8 cellular contexts compared by ENCODE assay signal in genomic region chr4:143512978-143513313, GRCh38.
DNase-seq lines count a peak whose midpoint lies in the region; ATAC-seq lines count a peak whose summit lies in the region.

No MANE protein-coding gene starts in this region.

- peaks cover 5% of the 10 kb centered on the region for H3K4me1 ChIP-seq in iPS-15b (ENCODE audit: control insufficient read depth, insufficient read depth, low read length)

- H3K4me3 Mint-ChIP-seq in activated T-cell treated with anti-CD3 and anti-CD28 coated beads, Interleukin-2, amount 50 U/mL, for 24 hours, result peak overlapping the region; percentile 95
- H3K4me3 Mint-ChIP-seq in activated naive CD4-positive, alpha-beta T cell treated with anti-CD3 and anti-CD28 coated beads, Interleukin-2, amount 10 ng/mL, durations not matched to agents 7 days and 5 days, result peak overlapping the region; percentile 82
- peak overlapping the region; percentile 95 to 98 for H3K4me3 Mint-ChIP-seq in stimulated activated naive CD8-positive, alpha-beta T cell treated with anti-CD3 and anti-CD28 coated beads, Interleukin-15, amount 100 ng/mL, for 72 hours

- no peak for DNase-seq in activated T-cell treated with anti-CD3 and anti-CD28 coated beads, Interleukin-2, amount 50 U/mL, for 24 hours
- DNase-seq in activated T-cell treated with anti-CD3 and anti-CD28 coated beads for 4 hours, result no peak
- no peak for DNase-seq in activated naive CD4-positive, alpha-beta T cell treated with anti-CD3 and anti-CD28 coated beads, Interleukin-2, amount 10 ng/mL, durations not matched to agents 7 days and 5 days
- DNase-seq in stimulated activated naive CD8-positive, alpha-beta T cell treated with anti-CD3 and anti-CD28 coated beads, Interleukin-15, amount 100 ng/mL, for 72 hours, result no peak
- no peak for DNase-seq in NCI-H226
- no peak for DNase-seq in stimulated activated CD8-positive, alpha-beta memory T cell treated with anti-CD3 and anti-CD28 coated beads, Interleukin-4, amount 100 ng/mL, for 48 hours

- peak overlapping the region; percentile 74 for H3K4me3 ChIP-seq in iPS-15b (ENCODE audit: low read depth, low read length)

- peak overlapping the region; percentile 98 for H3K27ac Mint-ChIP-seq in activated T-cell treated with anti-CD3 and anti-CD28 coated beads, Interleukin-2, amount 50 U/mL, for 24 hours
- H3K27ac Mint-ChIP-seq in activated naive CD4-positive, alpha-beta T cell treated with anti-CD3 and anti-CD28 coated beads, Interleukin-2, amount 10 ng/mL, durations not matched to agents 7 days and 5 days, result peak overlapping the region; percentile 99
- peak overlapping the region; percentile 97 to 99 for H3K27ac Mint-ChIP-seq in stimulated activated naive CD8-positive, alpha-beta T cell treated with anti-CD3 and anti-CD28 coated beads, Interleukin-15, amount 100 ng/mL, for 72 hours

- CTCF ChIA-PET in activated naive CD4-positive, alpha-beta T cell treated with anti-CD3 and anti-CD28 coated beads, Interleukin-2, amount 10 ng/mL, durations not matched to agents 7 days and 5 days (lab: Charles Lee), result interaction anchor here (1.0 kb wide), 1 partner anchor 46 kb away, joined by 3 read pairs; no protein-coding TSS in a partner anchor

- peak; percentile 43 for ATAC-seq in HG03342 (IDR thresholded peaks at IDR 0.05; ENCODE audit: unreplicated experiment)
- ATAC-seq in stimulated activated naive CD8-positive, alpha-beta T cell treated with anti-CD3 and anti-CD28 coated beads, Interleukin-15, amount 100 ng/mL, for 72 hours, result peak; percentile 62

- H3K4me1 Mint-ChIP-seq in activated T-cell treated with anti-CD3 and anti-CD28 coated beads, Interleukin-2, amount 50 U/mL, for 24 hours (ENCODE audit: low read depth), result peaks cover 27% of the 10 kb centered on the region
- H3K4me1 Mint-ChIP-seq in activated naive CD4-positive, alpha-beta T cell treated with anti-CD3 and anti-CD28 coated beads, Interleukin-2, amount 10 ng/mL, durations not matched to agents 7 days and 5 days, result peaks cover 34% of the 10 kb centered on the region
- H3K4me1 Mint-ChIP-seq in stimulated activated naive CD8-positive, alpha-beta T cell treated with anti-CD3 and anti-CD28 coated beads, Interleukin-15, amount 100 ng/mL, for 72 hours, result peaks cover 33% of the 10 kb centered on the region

- H3K27me3 ChIP-seq in iPS-15b (ENCODE audit: control insufficient read depth, insufficient read depth, low read length), result no peaks in the 10 kb centered on the region

- H3K9me3 Mint-ChIP-seq in activated T-cell treated with anti-CD3 and anti-CD28 coated beads, Interleukin-2, amount 50 U/mL, for 24 hours, result no peaks in the 10 kb centered on the region
- H3K9me3 Mint-ChIP-seq in activated naive CD4-positive, alpha-beta T cell treated with anti-CD3 and anti-CD28 coated beads, Interleukin-2, amount 10 ng/mL, durations not matched to agents 7 days and 5 days, result no peaks in the 10 kb centered on the region
- H3K9me3 Mint-ChIP-seq in stimulated activated naive CD8-positive, alpha-beta T cell treated with anti-CD3 and anti-CD28 coated beads, Interleukin-15, amount 100 ng/mL, for 72 hours, result no peaks in the 10 kb centered on the region

- peaks cover 43% of the 10 kb centered on the region for H3K36me3 Mint-ChIP-seq in activated T-cell treated with anti-CD3 and anti-CD28 coated beads, Interleukin-2, amount 50 U/mL, for 24 hours (ENCODE audit: low read depth)
- peaks cover 23% of the 10 kb centered on the region for H3K36me3 Mint-ChIP-seq in activated naive CD4-positive, alpha-beta T cell treated with anti-CD3 and anti-CD28 coated beads, Interleukin-2, amount 10 ng/mL, durations not matched to agents 7 days and 5 days

- peaks cover 6% of the 10 kb centered on the region for H3K36me3 ChIP-seq in iPS-15b (ENCODE audit: control insufficient read depth, insufficient read depth, low read length)

- H3K9ac ChIP-seq in iPS-15b (ENCODE audit: low read depth, low read length), result no peak overlapping the region

- no peaks in the 10 kb centered on the region for H3K9me3 ChIP-seq in iPS-15b (ENCODE audit: control insufficient read depth, insufficient read depth, low read length)

- H3K27me3 Mint-ChIP-seq in activated T-cell treated with anti-CD3 and anti-CD28 coated beads, Interleukin-2, amount 50 U/mL, for 24 hours, result no peaks in the 10 kb centered on the region
- H3K27me3 Mint-ChIP-seq in activated naive CD4-positive, alpha-beta T cell treated with anti-CD3 and anti-CD28 coated beads, Interleukin-2, amount 10 ng/mL, durations not matched to agents 7 days and 5 days, result peaks cover 15% of the 10 kb centered on the region
- H3K27me3 Mint-ChIP-seq in stimulated activated naive CD8-positive, alpha-beta T cell treated with anti-CD3 and anti-CD28 coated beads, Interleukin-15, amount 100 ng/mL, for 72 hours, result no peaks in the 10 kb centered on the region
